In the genomic region with DNA sequence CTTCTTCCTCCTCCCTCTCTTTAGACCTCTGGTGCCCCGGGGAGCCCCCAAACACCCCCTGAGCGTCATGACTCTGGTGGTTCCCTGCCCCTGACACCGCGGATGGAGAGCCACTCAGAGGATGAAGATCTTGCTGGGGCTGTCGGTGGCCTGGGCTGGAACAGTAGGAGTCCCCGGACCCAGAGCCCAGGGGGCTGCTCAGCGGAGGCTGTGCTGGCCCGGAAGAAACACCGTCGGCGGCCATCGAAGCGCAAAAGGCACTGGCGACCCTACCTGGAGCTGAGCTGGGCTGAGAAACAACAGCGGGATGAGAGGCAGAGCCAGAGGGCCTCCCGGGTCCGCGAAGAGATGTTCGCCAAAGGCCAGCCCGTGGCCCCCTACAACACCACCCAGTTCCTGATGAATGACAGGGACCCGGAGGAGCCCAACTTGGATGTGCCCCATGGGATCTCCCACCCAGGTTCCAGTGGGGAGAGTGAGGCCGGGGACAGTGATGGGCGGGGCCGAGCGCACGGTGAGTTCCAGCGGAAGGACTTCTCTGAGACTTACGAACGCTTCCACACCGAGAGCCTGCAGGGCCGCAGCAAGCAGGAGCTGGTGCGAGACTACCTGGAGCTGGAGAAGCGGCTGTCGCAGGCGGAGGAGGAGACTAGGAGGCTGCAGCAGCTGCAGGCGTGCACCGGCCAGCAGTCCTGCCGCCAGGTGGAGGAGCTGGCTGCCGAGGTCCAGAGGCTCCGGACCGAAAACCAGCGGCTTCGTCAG, we compare ENCODE assay signal across 15 cellular contexts. TPM values are rescaled to one million over a fixed set of nuclear protein-coding genes. Genes with fewer than 3 reads are reported as not detected.
DNase-seq lines count a peak whose midpoint lies in the region; ATAC-seq and TF ChIP-seq lines count a peak whose summit lies in the region.
"Had no signal": no experiment of that assay in that cellular context is flagged by ENCODE, and none has a peak within 500 bp of the region (broad histone marks: within the 10 kb centered on the region; RNA-seq: fewer than 3 reads in every experiment).

No MANE protein-coding gene starts in this region.

- H2BK20ac ChIP-seq in IMR-90 (ENCODE audit: low read depth, low read length) = no peak overlapping the region

- H3K27me3 ChIP-seq in IMR-90 (ENCODE audit: control insufficient read depth, insufficient read depth, low read length) (no peaks in the 10 kb centered on the region), psoas muscle (ENCODE audit: insufficient read depth in 3 of 3, low read length in 2 of 3) (no peaks in the 10 kb centered on the region)

- no peak overlapping the region for H2BK15ac ChIP-seq in IMR-90 (ENCODE audit: low read depth, low read length)

- no peak for TF ChIP-seq CTCF in IMR-90 (conservative IDR thresholded peaks at IDR 0.05; ENCODE audit: low read depth, low read length)
- no peak for TF ChIP-seq CTCF in psoas muscle (IDR thresholded peaks at IDR 0.05)

- POLR2A ChIA-PET in IMR-90 (lab: Charles Lee; ENCODE audit: unreplicated experiment) = interaction anchor here (0.6 kb wide), 1 partner anchor 35 kb away, joined by 3 read pairs; no protein-coding TSS in a partner anchor

- H2AK9ac ChIP-seq in IMR-90 (replicated peaks; ENCODE audit: low read depth, low read length, poor library complexity) = no peak overlapping the region

- peaks cover 0 to 22% of the 10 kb centered on the region in 2 experiments; a peak in 1 of 4 replicates for H3K79me1 ChIP-seq in IMR-90 (ENCODE audit: low read depth in 1 of 2, low read length in 2 of 2)

- H2AK5ac ChIP-seq in IMR-90 (ENCODE audit: low read depth, low read length) = 0 out of 2 replicates have a peak overlapping the region, but pooled peaks have one; percentile 17

- no peak overlapping the region for H3K4me3 ChIP-seq in IMR-90 (ENCODE audit: insufficient read depth, low read depth, low read length)
- no peak overlapping the region for H3K4me3 ChIP-seq in psoas muscle
- H3K4me3 ChIP-seq: SK-N-MC had no signal

- no peak overlapping the region for H3K14ac ChIP-seq in IMR-90 (replicated peaks; ENCODE audit: low read depth, low read length)

- H2BK120ac ChIP-seq in IMR-90 (ENCODE audit: low read depth, low read length) = no peak overlapping the region

- ATAC-seq in IMR-90 (ENCODE audit: low read depth) (no peak), psoas muscle (no peak)
- ATAC-seq in stimulated activated naive CD8-positive, alpha-beta T cell treated with anti-CD3 and anti-CD28 coated beads, Interleukin-15, Interleukin-2, amounts not matched to agents 100 U/mL and 50 U/mL, for 24 hours = no peak
- ATAC-seq: activated CD4-positive, alpha-beta T cell treated with anti-CD3 and anti-CD28 coated beads for 36 hours; left ventricle myocardium superior had no signal

- peaks cover 4% of the 10 kb centered on the region; the same call in 1 of the 2 replicates for H3K36me3 ChIP-seq in IMR-90 (ENCODE audit: control insufficient read depth, insufficient read depth, low read length)
- peaks cover 0 to 53% of the 10 kb centered on the region in 2 donors for H3K36me3 ChIP-seq in psoas muscle (ENCODE audit: insufficient read depth in 1 of 2, low read depth in 1 of 2)

- intact Hi-C loops in IMR-90 (cut with micrococcal nuclease) (no loop called here), psoas muscle (cut with DNase I) (no loop called here)

- no peak overlapping the region for H2BK5ac ChIP-seq in IMR-90 (ENCODE audit: low read depth, low read length, poor library complexity, severe bottlenecking)

- in situ Hi-C loops in IMR-90 (cut with MboI; ENCODE audit: low sequenced_read_pairs) = no loop called here

- H3K9me1 ChIP-seq in IMR-90 (ENCODE audit: insufficient read depth, low read length) = peaks cover 35% of the 10 kb centered on the region

- H3K9me3 ChIP-seq in IMR-90 (ENCODE audit: control insufficient read depth, insufficient read depth, low read length) = no peaks in the 10 kb centered on the region
- H3K9me3 ChIP-seq in psoas muscle = no peaks in the 10 kb centered on the region

- TF ChIP-seq POLR2A in IMR-90 (IDR thresholded peaks at IDR 0.05; ENCODE audit: low read depth, low read length) = no peak

- no peak overlapping the region for H3K9ac ChIP-seq in IMR-90 (ENCODE audit: low read depth, low read length)

- H3K4ac ChIP-seq in IMR-90 (ENCODE audit: low read depth, low read length) = no peak overlapping the region

- H2AFZ ChIP-seq in IMR-90 (replicated peaks; ENCODE audit: low read length, poor library complexity) = no peak overlapping the region

- H4K5ac ChIP-seq in IMR-90 (ENCODE audit: low read depth, low read length) = no peak overlapping the region

- 90% methylated on average over 12 of the region's 43 CpGs; no CpG with 5 or more reads in 1 of the 2 experiments for WGBS in IMR-90 (ENCODE audit: extremely low coverage in 2 of 2, insufficient read length in 1 of 2), 2 experiments
- WGBS in psoas muscle, 3 donors = 92 to 93% (median 92%) methylated on average over 38 to 43 of the region's 43 CpGs

- TF ChIP-seq RAD21 in IMR-90 (IDR thresholded peaks at IDR 0.05; ENCODE audit: low read length) = no peak

- H4K8ac ChIP-seq in IMR-90 (ENCODE audit: low read depth in 2 of 2, low read length in 2 of 2) = no peak overlapping the region

- no peak overlapping the region for H3K23ac ChIP-seq in IMR-90 (ENCODE audit: low read depth, low read length)

- H3K27ac ChIP-seq in IMR-90 (ENCODE audit: insufficient read depth, low read length) (no peak overlapping the region), epithelial cell of prostate (peak overlapping the region; percentile 100), psoas muscle (peak overlapping the region; percentile 82)

- no peaks in the 10 kb centered on the region for H4K20me1 ChIP-seq in IMR-90 (ENCODE audit: insufficient read depth, low read length)

- BruUV-seq in IMR-90 (replicated peaks; lab: Mats Ljungman, UMichigan) = no TSS peak

- H3K18ac ChIP-seq in IMR-90 (ENCODE audit: low read depth, low read length) = no peak overlapping the region

- dilution Hi-C loops in IMR-90 (cut with HindIII; ENCODE audit: low sequenced_read_pairs, unreplicated experiment) = no loop called here

- no peak for DNase-seq in IMR-90
- DNase-seq in epithelial cell of prostate (ENCODE audit: low read depth, low spot score) = no peak
- DNase-seq in psoas muscle = peak in 1 of 2 donors; percentile 49
- DNase-seq in NCI-H510A treated with DMSO at 0.1 percent for 48 hours (lab: John Stamatoyannopoulos, UW) = no peak
- no peak for DNase-seq in stimulated activated naive CD8-positive, alpha-beta T cell treated with anti-CD3 and anti-CD28 coated beads, Interleukin-15, Interleukin-2, amounts not matched to agents 100 U/mL and 50 U/mL, for 24 hours
- no peak for DNase-seq in T-helper 1 cell
- DNase-seq: activated CD4-positive, alpha-beta T cell treated with anti-CD3 and anti-CD28 coated beads for 36 hours; activated gamma-delta T cell treated with Interleukin-2 at 50 U/mL for 16 hours; AML-193; anterior cingulate cortex; left ventricle myocardium superior; NCI-H774; occipital lobe; stimulated activated CD4-positive, alpha-beta T cell treated with anti-CD3 and anti-CD28 coated beads, Interleukin-2, amount 100 ng/mL, for 48 hours had no signal

- no peak overlapping the region for H4K91ac ChIP-seq in IMR-90 (ENCODE audit: insufficient read depth, low read depth, low read length)

- peaks cover 32% of the 10 kb centered on the region for H3K4me1 ChIP-seq in IMR-90 (ENCODE audit: control insufficient read depth, insufficient read depth, low read length)
- peaks cover 29% of the 10 kb centered on the region for H3K4me1 ChIP-seq in psoas muscle

- no peak overlapping the region for H3K56ac ChIP-seq in IMR-90 (ENCODE audit: extremely low read depth, insufficient read depth, low read length)

- CTCF ChIA-PET in IMR-90 (lab: Yijun Ruan, JAX) = no interaction called here

- no peak overlapping the region for H3K4me2 ChIP-seq in IMR-90 (ENCODE audit: low read depth, low read length)

TF ChIP-seq in IMR-90, 13 proteins besides CTCF, POLR2A, EP300 and RAD21 (continues in another document):
- no peak for TF ChIP-seq SMC3 (IDR thresholded peaks at IDR 0.05; ENCODE audit: low read depth, low read length)
- no peak for TF ChIP-seq MAZ (IDR thresholded peaks at IDR 0.05; ENCODE audit: borderline replicate concordance, low read depth, low read length)
- no peak for TF ChIP-seq MAFK (IDR thresholded peaks at IDR 0.05; ENCODE audit: low read depth, low read length)
- TF ChIP-seq CEBPB (IDR thresholded peaks at IDR 0.05; ENCODE audit: low read depth, low read length) = no peak
- TF ChIP-seq MXI1 (IDR thresholded peaks at IDR 0.05; ENCODE audit: borderline replicate concordance, low read depth, low read length) = no peak

RNA-seq across cellular contexts. Expression of gene HEXIM2, which starts 7.5 kb away (rescaled TPM):
- total RNA-seq in IMR-90 (2012; rRNA removed) = 5.6 and 6.1 TPM in 2 replicates
- 4.5 TPM in 2 replicates for polyA plus RNA-seq in IMR-90 (2012; rRNA removed)
- polyA plus RNA-seq in IMR-90 (2012; cell fraction: cytosol; rRNA removed) = 5.2 and 10.6 TPM in 2 replicates
- 2.9 and 6.9 TPM in 2 replicates for polyA plus RNA-seq in IMR-90 (2012; cell fraction: nucleus; rRNA removed; ENCODE audit: low replicate concordance)
- total RNA-seq in psoas muscle = 10 to 100 TPM; 13.7 to 47.1 (median 33.4) TPM
- 10 to 100 TPM in 2 of 3 donors, 1 to 10 TPM in 1; 8.2 to 69.5 (median 62.7) TPM for polyA plus RNA-seq in psoas muscle

RNA-seq across cellular contexts. Expression of gene HEXIM1, which starts 20.9 kb away (rescaled TPM):
- total RNA-seq in IMR-90 (2012; rRNA removed) (5.9 and 8.6 TPM in 2 replicates), psoas muscle (10 to 100 TPM; 21.3 to 52.2 (median 31.5) TPM)
- polyA plus RNA-seq in IMR-90 (2012; rRNA removed) (14.5 TPM in 2 replicates), psoas muscle (100 to 1,000 TPM in 1 of 3 donors, 10 to 100 TPM in 1, 1 to 10 TPM in 1; 9.5 to 127 (median 22.0) TPM)
- 13.5 and 13.8 TPM in 2 replicates for polyA plus RNA-seq in IMR-90 (2012; cell fraction: cytosol; rRNA removed)
- 8.5 and 12.5 TPM in 2 replicates for polyA plus RNA-seq in IMR-90 (2012; cell fraction: nucleus; rRNA removed; ENCODE audit: low replicate concordance)

RNA-seq across cellular contexts. Expression of gene ACBD4, which starts 33.7 kb away (rescaled TPM):
- total RNA-seq in IMR-90 (2012; rRNA removed) = 1.7 and 2.3 TPM in 2 replicates
- 5.7 and 6.1 TPM in 2 replicates for polyA plus RNA-seq in IMR-90 (2012; rRNA removed)
- 4.5 and 5.5 TPM in 2 replicates for polyA plus RNA-seq in IMR-90 (2012; cell fraction: cytosol; rRNA removed)
- polyA plus RNA-seq in IMR-90 (2012; cell fraction: nucleus; rRNA removed; ENCODE audit: low replicate concordance) = 29.9 and 39.6 TPM in 2 replicates
- 1 to 10 TPM; 3.9 to 8.2 (median 5.1) TPM for total RNA-seq in psoas muscle
- polyA plus RNA-seq in psoas muscle = 1 to 10 TPM; 2.7 to 5.2 (median 4.4) TPM

RNA-seq across cellular contexts. Expression of gene PLCD3, which starts 36.9 kb away (rescaled TPM):
- total RNA-seq in IMR-90 (2012; rRNA removed) (5.3 and 5.6 TPM in 2 replicates), psoas muscle (100 to 1,000 TPM in 2 of 4 donors, 10 to 100 TPM in 2; 69.8 to 217 (median 122) TPM)
- polyA plus RNA-seq in IMR-90 (2012; rRNA removed) (36.6 and 39.0 TPM in 2 replicates), psoas muscle (100 to 1,000 TPM in 2 of 3 donors, 10 to 100 TPM in 1; 57.0 to 171 (median 170) TPM)
- polyA plus RNA-seq in IMR-90 (2012; cell fraction: cytosol; rRNA removed) = 14.8 and 45.8 TPM in 2 replicates
- 35.9 and 73.0 TPM in 2 replicates for polyA plus RNA-seq in IMR-90 (2012; cell fraction: nucleus; rRNA removed; ENCODE audit: low replicate concordance)

RNA-seq across cellular contexts. Expression of gene FMNL1, which starts 52.5 kb away (rescaled TPM):
- 0.36 and 0.56 TPM in 2 replicates for total RNA-seq in IMR-90 (2012; rRNA removed)
- polyA plus RNA-seq in IMR-90 (2012; rRNA removed) = 1.4 and 2.3 TPM in 2 replicates
- polyA plus RNA-seq in IMR-90 (2012; cell fraction: cytosol; rRNA removed) = 4.2 and 5.3 TPM in 2 replicates
- 10.8 and 12.1 TPM in 2 replicates for polyA plus RNA-seq in IMR-90 (2012; cell fraction: nucleus; rRNA removed; ENCODE audit: low replicate concordance)
- 1 to 10 TPM; 5.4 to 6.5 (median 6.0) TPM for total RNA-seq in psoas muscle
- polyA plus RNA-seq in psoas muscle = 1 to 10 TPM; 1.8 to 2.4 (median 2.3) TPM
